Comparison of ENCODE assay signal across 1 cellular context in the genomic region with DNA sequence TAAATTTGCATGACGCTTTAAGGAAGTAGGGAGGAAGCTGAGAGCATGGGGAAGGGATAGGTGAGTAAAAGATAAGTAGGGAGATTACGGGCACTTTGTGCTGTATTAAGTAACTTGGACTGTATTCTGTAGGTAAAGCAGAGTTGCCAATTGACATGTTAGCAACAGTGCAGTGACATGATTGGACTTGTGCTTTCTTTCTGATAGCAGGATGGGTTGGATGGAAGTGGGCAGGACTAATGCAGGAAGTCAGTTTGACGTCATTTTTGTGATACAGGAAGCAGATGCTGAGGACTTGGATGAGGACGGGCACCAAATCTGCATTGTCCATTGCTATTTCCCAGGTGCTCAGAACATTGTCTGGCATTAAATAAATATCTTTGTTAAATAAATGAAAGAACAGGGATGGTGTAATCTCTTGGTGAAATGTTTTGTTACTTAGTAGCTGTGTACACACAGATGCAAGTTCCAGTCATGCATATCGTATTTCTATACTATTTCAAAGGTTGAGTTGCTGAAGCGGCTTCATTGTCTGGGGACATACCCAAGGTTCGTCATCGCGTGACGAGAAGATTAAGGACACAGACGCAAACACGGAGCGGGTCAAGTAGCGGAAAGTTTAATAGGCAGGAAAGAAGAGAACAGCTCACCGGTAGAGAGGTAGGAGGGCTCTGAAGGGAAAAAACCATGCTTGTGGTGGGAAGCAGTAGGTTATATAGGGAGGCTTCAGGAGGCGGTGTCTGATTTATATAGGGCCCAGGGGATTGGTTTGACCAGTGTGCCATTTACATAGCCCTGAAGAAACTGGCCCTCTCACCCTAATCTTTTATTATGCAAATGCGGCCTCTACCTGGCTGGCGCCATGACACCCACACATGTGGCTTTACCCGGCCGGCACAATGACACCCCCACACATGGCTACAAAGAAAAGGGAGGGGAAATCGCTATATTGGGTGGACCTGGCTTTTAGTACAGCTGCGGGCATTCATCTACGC.
TF ChIP-seq lines count a peak whose summit lies in the region.

No MANE protein-coding gene starts in this region.

TF ChIP-seq in HCT116, 20 proteins besides CTCF, POLR2A, EP300 and RAD21:
- TF ChIP-seq SIN3A (IDR thresholded peaks at IDR 0.05; ENCODE audit: low read depth) (no peak), ZNF274 (IDR thresholded peaks at IDR 0.05; ENCODE audit: low read depth, low read length) (no peak), ZFX (IDR thresholded peaks at IDR 0.05) (no peak), ELF1 (IDR thresholded peaks at IDR 0.05; ENCODE audit: borderline replicate concordance, low read depth) (no peak), EZH2phosphoT487 (IDR thresholded peaks at IDR 0.05; ENCODE audit: borderline replicate concordance) (no peak), POLR2AphosphoS5 (IDR thresholded peaks at IDR 0.05; ENCODE audit: low read depth, low read length) (no peak), CEBPB (IDR thresholded peaks at IDR 0.05; ENCODE audit: low read depth) (no peak)
- TF ChIP-seq, protein P1, sequence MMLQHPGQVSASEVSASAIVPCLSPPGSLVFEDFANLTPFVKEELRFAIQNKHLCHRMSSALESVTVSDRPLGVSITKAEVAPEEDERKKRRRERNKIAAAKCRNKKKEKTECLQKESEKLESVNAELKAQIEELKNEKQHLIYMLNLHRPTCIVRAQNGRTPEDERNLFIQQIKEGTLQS (IDR thresholded peaks at IDR 0.05) = no peak
